ENCODE assay signal across 13 cellular contexts in the genomic region with DNA sequence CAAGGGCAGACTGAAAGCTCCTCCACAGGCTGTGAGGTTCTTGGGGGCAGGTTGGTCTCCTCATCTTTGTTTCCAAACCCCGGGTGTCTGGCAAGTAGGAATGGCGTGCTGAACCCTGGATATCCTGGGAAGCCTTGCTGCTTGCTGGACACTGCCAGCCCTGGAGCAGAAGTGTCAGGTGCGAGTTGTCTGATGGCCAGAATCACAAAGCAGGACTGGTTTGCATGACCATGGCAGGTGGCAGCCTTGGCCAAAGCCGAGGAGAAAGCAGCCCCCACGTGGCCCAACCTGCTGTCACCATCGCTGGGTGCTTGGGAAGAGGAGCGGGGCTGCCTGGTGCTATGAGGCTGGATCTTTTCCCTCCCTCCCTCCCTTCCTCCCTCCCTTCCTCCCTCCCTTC.
"Had no signal": no experiment of that assay in that cellular context is flagged by ENCODE, and none has a peak within 500 bp of the region (broad histone marks: within the 10 kb centered on the region; RNA-seq: fewer than 3 reads in every experiment).

No MANE protein-coding gene starts in this region.

- ATAC-seq: body of pancreas; gastrocnemius medialis; stimulated activated naive B cell treated with anti-CD40 and anti-IgM and Interleukin-4, amounts not matched to agents 10 μg/mL and 1 μg/mL and 100 μg/mL, for 72 hours had no signal

- H3K36me3 Mint-ChIP-seq: neural progenitor cell; stimulated activated naive B cell treated with anti-CD40 and anti-IgM and Interleukin-4, amounts not matched to agents 10 μg/mL and 1 μg/mL and 100 μg/mL, for 72 hours; type B pancreatic cell had no signal

- H3K27me3 Mint-ChIP-seq: stimulated activated naive B cell treated with anti-CD40 and anti-IgM and Interleukin-4, amounts not matched to agents 10 μg/mL and 1 μg/mL and 100 μg/mL, for 72 hours had no signal

- H3K4me3 Mint-ChIP-seq: activated naive CD4-positive, alpha-beta T cell treated with anti-CD3 and anti-CD28 coated beads for 36 hours; activated T-helper 1 cell treated with anti-CD3 and anti-CD28 coated beads, Interleukin-12 subunit alpha, Interleukin-12 subunit beta, Interleukin-2, Interleukin-4 antibody, amounts not matched to agents 30 ng/mL and 10 ng/mL and 1 ng/mL, durations not matched to agents 14 hours and 24 hours and 36 hours; central memory CD8-positive, alpha-beta T cell; neural progenitor cell; stimulated activated naive B cell treated with anti-CD40 and anti-IgM and Interleukin-4, amounts not matched to agents 10 μg/mL and 1 μg/mL and 100 μg/mL, for 72 hours; type B pancreatic cell had no signal

- H3K9me3 ChIP-seq: adrenal gland, body of pancreas, gastrocnemius medialis had no signal

- H3K36me3 ChIP-seq: adrenal gland, gastrocnemius medialis, neural progenitor cell had no signal

- H3K27me3 ChIP-seq: adrenal gland, body of pancreas, gastrocnemius medialis, neural progenitor cell had no signal

- H3K4me3 ChIP-seq: adrenal gland, body of pancreas, gastrocnemius medialis, neural progenitor cell had no signal

- H3K27ac ChIP-seq: adrenal gland, body of pancreas, gastrocnemius medialis, neural progenitor cell had no signal

- H3K4me1 ChIP-seq: adrenal gland, body of pancreas, gastrocnemius medialis had no signal

- H3K9me3 Mint-ChIP-seq: activated naive CD4-positive, alpha-beta T cell treated with anti-CD3 and anti-CD28 coated beads for 36 hours; activated T-helper 1 cell treated with anti-CD3 and anti-CD28 coated beads, Interleukin-12 subunit alpha, Interleukin-12 subunit beta, Interleukin-2, Interleukin-4 antibody, amounts not matched to agents 30 ng/mL and 10 ng/mL and 1 ng/mL, durations not matched to agents 14 hours and 24 hours and 36 hours; central memory CD8-positive, alpha-beta T cell; neural progenitor cell; stimulated activated naive B cell treated with anti-CD40 and anti-IgM and Interleukin-4, amounts not matched to agents 10 μg/mL and 1 μg/mL and 100 μg/mL, for 72 hours; type B pancreatic cell had no signal

- H3K27ac Mint-ChIP-seq: activated naive CD4-positive, alpha-beta T cell treated with anti-CD3 and anti-CD28 coated beads for 36 hours; activated T-helper 1 cell treated with anti-CD3 and anti-CD28 coated beads, Interleukin-12 subunit alpha, Interleukin-12 subunit beta, Interleukin-2, Interleukin-4 antibody, amounts not matched to agents 30 ng/mL and 10 ng/mL and 1 ng/mL, durations not matched to agents 14 hours and 24 hours and 36 hours; stimulated activated naive B cell treated with anti-CD40 and anti-IgM and Interleukin-4, amounts not matched to agents 10 μg/mL and 1 μg/mL and 100 μg/mL, for 72 hours; type B pancreatic cell had no signal

- H3K4me1 Mint-ChIP-seq: central memory CD8-positive, alpha-beta T cell had no signal

- DNase-seq: activated CD4-positive, alpha-beta T cell treated with anti-CD3 and anti-CD28 coated beads, Interleukin-2, amount 50 U/mL, for 4 hours; activated naive CD4-positive, alpha-beta T cell treated with anti-CD3 and anti-CD28 coated beads for 36 hours; body of pancreas; gastrocnemius medialis; midbrain; stimulated activated CD4-positive, alpha-beta T cell treated with anti-CD3 and anti-CD28 coated beads, Interleukin-1b, Interleukin-23, amount 100 ng/mL, for 48 hours; stimulated activated naive B cell treated with anti-CD40 and anti-IgM and Interleukin-4, amounts not matched to agents 10 μg/mL and 1 μg/mL and 100 μg/mL, for 72 hours; T-helper 2 cell had no signal
